13 cellular contexts compared by ENCODE assay signal in the genomic region with DNA sequence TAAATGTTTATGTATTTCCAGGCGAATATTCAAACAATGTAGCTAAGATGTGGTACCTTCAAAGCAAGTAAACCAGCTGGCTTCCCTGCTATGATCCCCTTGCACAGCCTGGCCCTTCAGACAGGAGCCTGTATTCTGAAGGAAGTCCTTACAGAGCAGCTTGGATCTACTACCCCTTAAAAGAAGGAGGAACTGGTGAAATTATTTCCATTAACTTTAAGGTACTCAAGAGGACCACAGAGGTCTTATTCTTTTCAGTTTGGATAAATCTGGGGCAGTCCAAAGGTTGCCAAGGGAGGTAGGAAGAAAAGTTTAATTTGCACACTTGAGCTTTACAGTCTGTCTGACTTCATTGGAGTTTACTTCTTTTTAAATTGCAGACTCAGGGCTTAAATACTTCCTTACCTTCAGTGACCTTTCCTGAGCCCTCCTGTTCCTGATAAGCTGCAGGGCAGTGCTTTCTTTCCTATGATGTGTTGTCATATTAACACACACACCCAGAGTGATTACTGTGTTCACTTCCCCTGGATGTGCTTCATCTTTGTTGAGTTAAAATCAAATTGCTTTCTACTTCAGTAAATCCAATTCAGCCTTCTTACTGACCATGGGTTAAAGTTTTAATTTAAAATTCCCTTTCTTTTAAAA.
"Had no signal": no experiment of that assay in that cellular context is flagged by ENCODE, and none has a peak within 500 bp of the region (broad histone marks: within the 10 kb centered on the region; RNA-seq: fewer than 3 reads in every experiment).

No MANE protein-coding gene starts in this region.

- H3K27ac ChIP-seq: upper lobe of left lung had no signal

- H3K36me3 ChIP-seq: upper lobe of left lung had no signal

- H3K4me1 ChIP-seq: upper lobe of left lung had no signal

- DNase-seq: activated CD4-positive, alpha-beta memory T cell treated with anti-CD3 and anti-CD28 coated beads for 36 hours; activated gamma-delta T cell; activated T-cell treated with anti-CD3 and anti-CD28 coated beads, Interleukin-2, amount 50 U/mL, for 48 hours; anterior cingulate cortex; retina; stimulated activated CD4-positive, alpha-beta T cell treated with anti-CD3 and anti-CD28 coated beads, Interleukin-4, amount 100 ng/mL, for 1 hour; stimulated activated CD8-positive, alpha-beta memory T cell treated with anti-CD3 and anti-CD28 coated beads, Interleukin-4, amount 100 ng/mL, for 48 hours; T-helper 17 cell; upper lobe of left lung had no signal

- ATAC-seq: esophagus mucosa, T-helper 17 cell had no signal

- H3K4me3 Mint-ChIP-seq: activated CD4-positive, alpha-beta memory T cell treated with anti-CD3 and anti-CD28 coated beads for 36 hours; activated naive CD8-positive, alpha-beta T cell; neural crest cell; stimulated activated naive CD8-positive, alpha-beta T cell treated with anti-CD3 and anti-CD28 coated beads, Interleukin-15, Interleukin-2, amounts not matched to agents 100 ng/mL and 50 ng/mL, for 24 hours; T-helper 17 cell had no signal

- H3K4me3 ChIP-seq: upper lobe of left lung had no signal

- H3K27me3 ChIP-seq: upper lobe of left lung had no signal

- H3K27me3 Mint-ChIP-seq: activated CD4-positive, alpha-beta memory T cell treated with anti-CD3 and anti-CD28 coated beads for 36 hours; activated naive CD8-positive, alpha-beta T cell; stimulated activated naive CD8-positive, alpha-beta T cell treated with anti-CD3 and anti-CD28 coated beads, Interleukin-15, Interleukin-2, amounts not matched to agents 100 ng/mL and 50 ng/mL, for 24 hours; T-helper 17 cell had no signal

- H3K27ac Mint-ChIP-seq: activated CD4-positive, alpha-beta memory T cell treated with anti-CD3 and anti-CD28 coated beads for 36 hours; activated naive CD8-positive, alpha-beta T cell; stimulated activated naive CD8-positive, alpha-beta T cell treated with anti-CD3 and anti-CD28 coated beads, Interleukin-15, Interleukin-2, amounts not matched to agents 100 ng/mL and 50 ng/mL, for 24 hours; T-helper 17 cell had no signal
